ENCODE assay signal across 9 cellular contexts in the genomic region with DNA sequence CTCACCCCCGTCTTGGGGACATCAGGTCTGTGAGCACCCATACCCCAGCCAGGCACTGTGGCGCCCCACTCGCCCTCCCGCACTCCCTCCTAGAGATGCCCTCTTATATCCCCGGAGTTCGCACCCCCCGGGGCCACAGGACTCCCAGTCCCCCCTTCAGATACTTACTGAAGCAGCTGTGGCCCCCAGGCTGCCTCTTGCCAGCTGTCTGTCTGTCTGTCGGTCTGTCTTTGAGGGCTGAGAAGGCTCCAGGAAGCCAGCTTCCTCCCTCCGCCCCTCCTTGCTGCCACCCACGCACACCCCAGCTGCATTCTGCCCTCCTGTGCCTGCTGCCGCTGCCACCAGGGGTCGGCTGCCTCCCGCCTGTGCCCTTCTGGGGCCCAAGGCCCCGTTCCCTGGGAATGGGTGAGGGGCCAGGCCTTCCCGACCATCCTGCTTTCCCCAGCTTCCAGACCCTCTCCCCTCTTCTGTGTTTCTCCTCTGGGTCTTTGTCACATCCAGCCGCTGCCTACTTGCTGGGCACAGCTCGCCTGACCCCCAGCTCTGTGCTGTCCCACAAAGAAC. TPM values are rescaled to one million over a fixed set of nuclear protein-coding genes. Genes with fewer than 3 reads are reported as not detected.
DNase-seq lines count a peak whose midpoint lies in the region; ATAC-seq lines count a peak whose summit lies in the region.
"Had no signal": no experiment of that assay in that cellular context is flagged by ENCODE, and none has a peak within 500 bp of the region (broad histone marks: within the 10 kb centered on the region; RNA-seq: fewer than 3 reads in every experiment).

Gene PTPN7 (minus strand): TSS at position 226 of the 564 bp plus-strand sequence. CDS start 1,200 bp downstream, outside the sequence.

- peak; percentile 54 for ATAC-seq in GM18511 (IDR thresholded peaks at IDR 0.05; ENCODE audit: unreplicated experiment)
- peak; percentile 47 for ATAC-seq in HG03354 (IDR thresholded peaks at IDR 0.05; ENCODE audit: poor library complexity, severe bottlenecking, unreplicated experiment)
- ATAC-seq in HG02938 (IDR thresholded peaks at IDR 0.05; ENCODE audit: unreplicated experiment): no peak
- no peak for ATAC-seq in GM21423 (IDR thresholded peaks at IDR 0.05; ENCODE audit: unreplicated experiment)

- peak; percentile 58 for DNase-seq in activated CD4-positive, CD25-positive, alpha-beta regulatory T cell treated with anti-CD3 and anti-CD28 coated beads, Interleukin-2, amount 50 U/mL, for 16 hours (ENCODE audit: low read depth, low spot score)
- peak; percentile 57 for DNase-seq in dermis blood vessel endothelial cell
- DNase-seq in stimulated activated CD4-positive, alpha-beta T cell treated with anti-CD3 and anti-CD28 coated beads, Interleukin-15, amount 100 ng/mL, for 24 hours: peak; percentile 95
- DNase-seq in NCI-H1092 treated with DMSO at 0.1 percent for 48 hours (lab: John Stamatoyannopoulos, UW): no peak

RNA-seq across cellular contexts. Expression of gene PTPN7, which starts in this region (rescaled TPM):
- 0.09 and 0.68 TPM in 2 replicates for total RNA-seq in dermis blood vessel endothelial cell
- total RNA-seq: RPMI7951 had no signal

Comparison
In these comparisons a context has a peak if more than half of its experiments do, and no peak if none do; other contexts are left out.
1. Peak in DNase-seq in dermis blood vessel endothelial cell; RNA of the gene not detected or under 1 TPM.
2. ATAC-seq: peak in GM18511 (single experiment) and HG03354 (single experiment); none in HG02938 (single experiment) and GM21423 (single experiment).